38 cellular contexts compared by ENCODE assay signal in the genomic region with DNA sequence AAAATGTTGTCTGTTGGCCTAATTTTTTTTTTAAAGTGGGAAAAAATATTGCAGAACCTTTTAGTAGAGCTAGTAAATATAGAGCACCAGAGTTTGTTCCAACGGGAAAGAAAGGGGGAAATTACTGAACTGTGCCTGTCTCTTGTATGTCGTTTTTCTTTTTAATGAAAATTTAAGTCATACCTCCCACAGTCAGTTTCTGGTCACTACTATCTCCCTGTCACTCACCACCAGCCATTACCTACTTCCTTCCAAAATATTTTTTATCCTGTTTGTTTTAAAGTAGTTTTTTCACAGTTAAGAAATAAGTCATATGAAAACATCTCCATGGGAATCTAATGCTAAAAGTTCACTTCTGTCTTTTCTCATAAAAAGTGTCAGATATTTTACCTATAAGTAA. TPM values are rescaled to one million over a fixed set of nuclear protein-coding genes. Genes with fewer than 3 reads are reported as not detected.
"Had no signal": no experiment of that assay in that cellular context is flagged by ENCODE, and none has a peak within 500 bp of the region (broad histone marks: within the 10 kb centered on the region; RNA-seq: fewer than 3 reads in every experiment).

No MANE protein-coding gene starts in this region.

- H3K4me1 Mint-ChIP-seq: activated CD4-positive, alpha-beta memory T cell treated with anti-CD3 and anti-CD28 coated beads, Interleukin-2, amount 10 ng/mL, durations not matched to agents 7 days and 5 days; activated CD4-positive, alpha-beta T cell treated with anti-CD3 and anti-CD28 coated beads for 36 hours; activated naive CD4-positive, alpha-beta T cell treated with anti-CD3 and anti-CD28 coated beads, Interleukin-2, amount 10 ng/mL, durations not matched to agents 7 days and 5 days; WTC11 had no signal

- H3K4me3 ChIP-seq: adrenal gland, body of pancreas, breast epithelium had no signal

- H3K27ac ChIP-seq: adrenal gland, body of pancreas, brain microvascular endothelial cell, breast epithelium, VCaP had no signal

- FAIRE-seq: astrocyte, TTC549 had no signal

- H3K27ac Mint-ChIP-seq: activated CD4-positive, alpha-beta memory T cell treated with anti-CD3 and anti-CD28 coated beads, Interleukin-2, amount 10 ng/mL, durations not matched to agents 7 days and 5 days; activated CD4-positive, alpha-beta T cell treated with anti-CD3 and anti-CD28 coated beads for 36 hours; activated CD4-positive, alpha-beta T cell treated with anti-CD3 and anti-CD28 coated beads, Interleukin-2, amount 10 ng/mL, durations not matched to agents 7 days and 5 days; activated CD8-positive, alpha-beta T cell treated with anti-CD3 and anti-CD28 coated beads, Interleukin-2, amount 10 ng/mL, durations not matched to agents 7 days and 5 days; activated naive CD4-positive, alpha-beta T cell treated with anti-CD3 and anti-CD28 coated beads, Interleukin-2, amount 10 ng/mL, durations not matched to agents 7 days and 5 days; activated naive CD4-positive, alpha-beta T cell treated with anti-CD3 and anti-CD28 coated beads, Interleukin-2, amount 50 U/mL, for 72 hours; activated naive CD8-positive, alpha-beta T cell treated with anti-CD3 and anti-CD28 coated beads for 36 hours; activated T-helper 2 cell treated with anti-CD3 and anti-CD28 coated beads, Interferon-gamma antibody, Interleukin-2, Interleukin-4, amounts not matched to agents 10 μg/mL and 5 μg/mL and 100 μg/mL, durations not matched to agents 14 hours and 24 hours and 36 hours; T-helper 1 cell treated with Interleukin-12 subunit alpha and Interleukin-12 subunit beta and Interleukin-4 antibody, amounts not matched to agents 30 μg/mL and 1 μg/mL, for 36 hours; T-helper 2 cell treated with Interferon-gamma antibody and Interleukin-4, amounts not matched to agents 5 μg/mL and 100 μg/mL, for 36 hours; WTC11 had no signal

- ATAC-seq: activated CD4-positive, alpha-beta T cell treated with anti-CD3 and anti-CD28 coated beads for 36 hours; activated CD4-positive, CD25-positive, alpha-beta regulatory T cell treated with anti-CD3 and anti-CD28 coated beads, Interleukin-2, amount 50 U/mL, for 24 hours; activated CD8-positive, alpha-beta memory T cell treated with anti-CD3 and anti-CD28 coated beads, Interleukin-2, amount 10 ng/mL, durations not matched to agents 7 days and 5 days; activated CD8-positive, alpha-beta T cell treated with anti-CD3 and anti-CD28 coated beads, Interleukin-2, amount 10 ng/mL, durations not matched to agents 7 days and 5 days; activated naive CD4-positive, alpha-beta T cell treated with anti-CD3 and anti-CD28 coated beads, Interleukin-2, amount 50 U/mL, for 72 hours; body of pancreas; WTC11 had no signal

- H3K36me3 ChIP-seq: breast epithelium had no signal

- H3K9me3 Mint-ChIP-seq: activated CD4-positive, alpha-beta memory T cell treated with anti-CD3 and anti-CD28 coated beads, Interleukin-2, amount 10 ng/mL, durations not matched to agents 7 days and 5 days; activated CD4-positive, alpha-beta T cell treated with anti-CD3 and anti-CD28 coated beads, Interleukin-2, amount 10 ng/mL, durations not matched to agents 7 days and 5 days; activated naive CD4-positive, alpha-beta T cell treated with anti-CD3 and anti-CD28 coated beads, Interleukin-2, amount 10 ng/mL, durations not matched to agents 7 days and 5 days; activated naive CD4-positive, alpha-beta T cell treated with anti-CD3 and anti-CD28 coated beads, Interleukin-2, amount 50 U/mL, for 72 hours; activated naive CD8-positive, alpha-beta T cell treated with anti-CD3 and anti-CD28 coated beads for 36 hours; activated T-cell treated with anti-CD3 and anti-CD28 coated beads, Interleukin-2, amount 50 U/mL, for 24 hours; activated T-helper 2 cell treated with anti-CD3 and anti-CD28 coated beads, Interferon-gamma antibody, Interleukin-2, Interleukin-4, amounts not matched to agents 10 μg/mL and 5 μg/mL and 100 μg/mL, durations not matched to agents 14 hours and 24 hours and 36 hours; T-helper 1 cell treated with Interleukin-12 subunit alpha and Interleukin-12 subunit beta and Interleukin-4 antibody, amounts not matched to agents 30 μg/mL and 1 μg/mL, for 36 hours; T-helper 2 cell treated with Interferon-gamma antibody and Interleukin-4, amounts not matched to agents 5 μg/mL and 100 μg/mL, for 36 hours; WTC11 had no signal

- H3K27me3 ChIP-seq: adrenal gland, body of pancreas, brain microvascular endothelial cell, breast epithelium had no signal

- H3K4me3 Mint-ChIP-seq: activated CD4-positive, alpha-beta memory T cell treated with anti-CD3 and anti-CD28 coated beads, Interleukin-2, amount 10 ng/mL, durations not matched to agents 7 days and 5 days; activated CD4-positive, alpha-beta T cell treated with anti-CD3 and anti-CD28 coated beads for 36 hours; activated CD4-positive, alpha-beta T cell treated with anti-CD3 and anti-CD28 coated beads, Interleukin-2, amount 10 ng/mL, durations not matched to agents 7 days and 5 days; activated CD8-positive, alpha-beta memory T cell treated with anti-CD3 and anti-CD28 coated beads, Interleukin-2, amount 10 ng/mL, durations not matched to agents 7 days and 5 days; activated CD8-positive, alpha-beta T cell treated with anti-CD3 and anti-CD28 coated beads, Interleukin-2, amount 10 ng/mL, durations not matched to agents 7 days and 5 days; activated naive CD4-positive, alpha-beta T cell treated with anti-CD3 and anti-CD28 coated beads, Interleukin-2, amount 10 ng/mL, durations not matched to agents 7 days and 5 days; activated naive CD8-positive, alpha-beta T cell treated with anti-CD3 and anti-CD28 coated beads for 36 hours; activated T-cell treated with anti-CD3 and anti-CD28 coated beads, Interleukin-2, amount 50 U/mL, for 24 hours; T-helper 1 cell treated with Interleukin-12 subunit alpha and Interleukin-12 subunit beta and Interleukin-4 antibody, amounts not matched to agents 30 μg/mL and 1 μg/mL, for 36 hours; T-helper 2 cell treated with Interferon-gamma antibody and Interleukin-4, amounts not matched to agents 5 μg/mL and 100 μg/mL, for 36 hours; WTC11 had no signal

- H3K4me1 ChIP-seq: body of pancreas, breast epithelium had no signal

- H3K27me3 Mint-ChIP-seq: activated CD4-positive, alpha-beta memory T cell treated with anti-CD3 and anti-CD28 coated beads, Interleukin-2, amount 10 ng/mL, durations not matched to agents 7 days and 5 days; activated CD4-positive, alpha-beta T cell treated with anti-CD3 and anti-CD28 coated beads for 36 hours; activated CD4-positive, alpha-beta T cell treated with anti-CD3 and anti-CD28 coated beads, Interleukin-2, amount 10 ng/mL, durations not matched to agents 7 days and 5 days; activated CD8-positive, alpha-beta memory T cell treated with anti-CD3 and anti-CD28 coated beads, Interleukin-2, amount 10 ng/mL, durations not matched to agents 7 days and 5 days; activated naive CD4-positive, alpha-beta T cell treated with anti-CD3 and anti-CD28 coated beads, Interleukin-2, amount 10 ng/mL, durations not matched to agents 7 days and 5 days; activated naive CD8-positive, alpha-beta T cell treated with anti-CD3 and anti-CD28 coated beads for 36 hours; activated T-cell treated with anti-CD3 and anti-CD28 coated beads, Interleukin-2, amount 50 U/mL, for 24 hours had no signal

- H3K9me3 ChIP-seq: adrenal gland, body of pancreas, breast epithelium had no signal

- DNase-seq: activated CD4-positive, alpha-beta memory T cell treated with anti-CD3 and anti-CD28 coated beads, Interleukin-2, amount 10 ng/mL, durations not matched to agents 7 days and 5 days; activated CD4-positive, alpha-beta T cell treated with anti-CD3 and anti-CD28 coated beads for 1 hour; activated CD4-positive, alpha-beta T cell treated with anti-CD3 and anti-CD28 coated beads for 36 hours; activated CD4-positive, alpha-beta T cell treated with anti-CD3 and anti-CD28 coated beads for 48 hours; activated CD4-positive, alpha-beta T cell treated with anti-CD3 and anti-CD28 coated beads, Interleukin-2, amount 10 ng/mL, durations not matched to agents 7 days and 5 days; activated CD4-positive, alpha-beta T cell treated with anti-CD3 and anti-CD28 coated beads, Interleukin-2, amount 50 U/mL, for 48 hours; activated CD4-positive, CD25-positive, alpha-beta regulatory T cell; activated CD8-positive, alpha-beta memory T cell treated with anti-CD3 and anti-CD28 coated beads for 24 hours; activated CD8-positive, alpha-beta memory T cell treated with anti-CD3 and anti-CD28 coated beads, Interleukin-2, amount 10 ng/mL, durations not matched to agents 7 days and 5 days; activated CD8-positive, alpha-beta memory T cell treated with anti-CD3 and anti-CD28 coated beads, Interleukin-2, amount 50 U/mL, for 48 hours; activated CD8-positive, alpha-beta T cell treated with anti-CD3 and anti-CD28 coated beads, Interleukin-2, amount 10 ng/mL, durations not matched to agents 7 days and 5 days; activated effector memory CD4-positive, alpha-beta T cell treated with Interleukin-2 at 50 U/mL for 16 hours; activated gamma-delta T cell; activated naive CD4-positive, alpha-beta T cell treated with anti-CD3 and anti-CD28 coated beads, Interleukin-2, amount 10 ng/mL, durations not matched to agents 7 days and 5 days; activated naive CD4-positive, alpha-beta T cell treated with Interleukin-2 at 50 U/mL for 16 hours; activated naive CD8-positive, alpha-beta T cell treated with anti-CD3 and anti-CD28 coated beads for 36 hours; activated T-cell treated with anti-CD3 and anti-CD28 coated beads, Interleukin-2, amount 50 U/mL, for 24 hours; activated T-cell treated with anti-CD3 and anti-CD28 coated beads, Interleukin-2, amount 50 U/mL, for 48 hours; adrenal gland; amniotic stem cell; aorta; body of pancreas; brain microvascular endothelial cell; central memory CD4-positive, alpha-beta T cell; T-helper 1 cell; T-helper 2 cell; T-helper 9 cell had no signal

RNA-seq across cellular contexts. Expression of gene GPR151, which starts 21.3 kb away (rescaled TPM):
- total RNA-seq: activated CD4-positive, alpha-beta memory T cell treated with anti-CD3 and anti-CD28 coated beads, Interleukin-2, amount 10 ng/mL, durations not matched to agents 7 days and 5 days; activated CD4-positive, alpha-beta T cell treated with anti-CD3 and anti-CD28 coated beads for 36 hours; activated CD4-positive, alpha-beta T cell treated with anti-CD3 and anti-CD28 coated beads, Interleukin-2, amount 10 ng/mL, durations not matched to agents 7 days and 5 days; activated CD8-positive, alpha-beta memory T cell treated with anti-CD3 and anti-CD28 coated beads, Interleukin-2, amount 10 ng/mL, durations not matched to agents 7 days and 5 days; activated CD8-positive, alpha-beta T cell treated with anti-CD3 and anti-CD28 coated beads, Interleukin-2, amount 10 ng/mL, durations not matched to agents 7 days and 5 days; activated naive CD4-positive, alpha-beta T cell treated with anti-CD3 and anti-CD28 coated beads, Interleukin-2, amount 50 U/mL, for 72 hours; activated naive CD8-positive, alpha-beta T cell treated with anti-CD3 and anti-CD28 coated beads for 36 hours; activated T-helper 2 cell treated with anti-CD3 and anti-CD28 coated beads, Interferon-gamma antibody, Interleukin-2, Interleukin-4, amounts not matched to agents 10 μg/mL and 5 μg/mL and 100 μg/mL, durations not matched to agents 14 hours and 24 hours and 36 hours; adrenal gland; astrocyte; body of pancreas; breast epithelium; cardiac septum; WTC11 had no signal
- polyA plus RNA-seq: adrenal gland, aorta had no signal
